13 cellular contexts compared by ENCODE assay signal in genomic region chr11:12829131-12829530, GRCh38.
DNase-seq lines count a peak whose midpoint lies in the region; ATAC-seq and TF ChIP-seq lines count a peak whose summit lies in the region.
"Had no signal": no experiment of that assay in that cellular context is flagged by ENCODE, and none has a peak within 500 bp of the region (broad histone marks: within the 10 kb centered on the region; RNA-seq: fewer than 3 reads in every experiment).

No MANE protein-coding gene starts in this region.

- no peak for ATAC-seq in HG02852 (IDR thresholded peaks at IDR 0.05; ENCODE audit: unreplicated experiment)

- H3K27ac ChIP-seq in RWPE1: peak overlapping the region; percentile 50; the same call in 1 of the 2 replicates

- H3K4me3 ChIP-seq in GM12864 (ENCODE audit: low read depth, low read length): peak overlapping the region; percentile 22; the same call in 1 of the 2 replicates

- peaks cover 73% of the 10 kb centered on the region for H3K4me1 Mint-ChIP-seq in progenitor cell of endocrine pancreas (ENCODE audit: low read depth)

- H3K27me3 Mint-ChIP-seq in progenitor cell of endocrine pancreas: no peaks in the 10 kb centered on the region

- peak overlapping the region; percentile 98 for H3K27ac Mint-ChIP-seq in progenitor cell of endocrine pancreas
- H3K27ac Mint-ChIP-seq: stimulated activated naive CD8-positive, alpha-beta T cell treated with anti-CD3 and anti-CD28 coated beads, Interleukin-15, Interleukin-2, amounts not matched to agents 100 ng/mL and 50 ng/mL, for 24 hours had no signal

- peaks cover 2% of the 10 kb centered on the region for H3K36me3 Mint-ChIP-seq in progenitor cell of endocrine pancreas (ENCODE audit: insufficient read depth)

- peaks cover under 1% of the 10 kb centered on the region for H3K9me3 Mint-ChIP-seq in progenitor cell of endocrine pancreas (ENCODE audit: low read depth)
- H3K9me3 Mint-ChIP-seq: stimulated activated naive CD8-positive, alpha-beta T cell treated with anti-CD3 and anti-CD28 coated beads, Interleukin-15, Interleukin-2, amounts not matched to agents 100 ng/mL and 50 ng/mL, for 24 hours had no signal

- TF ChIP-seq CTCF in GM12864 (IDR thresholded peaks at IDR 0.05; ENCODE audit: low read depth, low read length, missing control alignments) (no peak), RWPE1 (conservative IDR thresholded peaks at IDR 0.05; ENCODE audit: low read depth) (no peak), progenitor cell of endocrine pancreas (IDR thresholded peaks at IDR 0.05; ENCODE audit: unreplicated experiment) (no peak)

- POLR2A ChIA-PET in RWPE1 (lab: Yijun Ruan, JAX; ENCODE audit: low non-redundant PET): no interaction called here

- H3K4me3 Mint-ChIP-seq in progenitor cell of endocrine pancreas (ENCODE audit: low read depth): peak overlapping the region; percentile 76
- H3K4me3 Mint-ChIP-seq: stimulated activated naive CD8-positive, alpha-beta T cell treated with anti-CD3 and anti-CD28 coated beads, Interleukin-15, Interleukin-2, amounts not matched to agents 100 ng/mL and 50 ng/mL, for 24 hours had no signal

- DNase-seq in GM12864 (ENCODE audit: low read depth): no peak
- no peak for DNase-seq in RWPE1 (ENCODE audit: low spot score)
- DNase-seq in foreskin melanocyte: peak; percentile 48
- no peak for DNase-seq in progenitor cell of endocrine pancreas (ENCODE audit: low spot score, unreplicated experiment)
- DNase-seq in dedifferentiated amniotic fluid mesenchymal stem cell (ENCODE audit: extremely low spot score): no peak
- DNase-seq in iPS-NIHi11 (ENCODE audit: low spot score): no peak
- no peak for DNase-seq in NCI-H2171 (lab: John Stamatoyannopoulos, UW)
- DNase-seq: activated gamma-delta T cell treated with Interleukin-2 at 50 U/mL for 16 hours; dermis blood vessel endothelial cell; hypothalamus; stimulated activated CD4-positive, alpha-beta T cell treated with anti-CD3 and anti-CD28 coated beads, Interleukin-1b, Interleukin-23, amount 100 ng/mL, for 48 hours had no signal

- CTCF ChIA-PET in RWPE1 (lab: Yijun Ruan, JAX): no interaction called here
